In genomic region chr18:58129019-58129374, GRCh38 we compare ENCODE assay signal across 21 cellular contexts.
"Had no signal": no experiment of that assay in that cellular context is flagged by ENCODE, and none has a peak within 500 bp of the region (broad histone marks: within the 10 kb centered on the region; RNA-seq: fewer than 3 reads in every experiment).

No MANE protein-coding gene starts in this region.

- H3K4me1 ChIP-seq: adrenal gland, esophagus squamous epithelium, left lung, sigmoid colon, tibial artery had no signal

- H3K4me3 Mint-ChIP-seq: effector memory CD8-positive, alpha-beta T cell; naive thymus-derived CD4-positive, alpha-beta T cell had no signal

- H3K36me3 Mint-ChIP-seq: activated naive CD4-positive, alpha-beta T cell treated with anti-CD3 and anti-CD28 coated beads, Interleukin-2, amount 50 U/mL, for 72 hours; naive thymus-derived CD4-positive, alpha-beta T cell had no signal

- H3K27ac Mint-ChIP-seq: activated naive CD4-positive, alpha-beta T cell treated with anti-CD3 and anti-CD28 coated beads, Interleukin-2, amount 50 U/mL, for 72 hours; effector memory CD8-positive, alpha-beta T cell; naive thymus-derived CD4-positive, alpha-beta T cell had no signal

- FAIRE-seq: astrocyte had no signal

- H3K27me3 ChIP-seq: adrenal gland, esophagus squamous epithelium, left lung, sigmoid colon, spleen, tibial artery had no signal

- DNase-seq: activated CD4-positive, alpha-beta T cell treated with anti-CD3 and anti-CD28 coated beads for 1 hour; activated CD4-positive, alpha-beta T cell treated with anti-CD3 and anti-CD28 coated beads, Interleukin-2, amount 50 U/mL, for 4 hours; activated gamma-delta T cell treated with Interleukin-2 at 50 U/mL for 16 hours; adrenal gland; dermis blood vessel endothelial cell; effector memory CD8-positive, alpha-beta T cell; esophagus squamous epithelium; islet precursor cell; left lung; midbrain; naive thymus-derived CD4-positive, alpha-beta T cell; sigmoid colon; spleen; stimulated activated naive CD4-positive, alpha-beta T cell; substantia nigra; SW 1271; T-helper 2 cell; tibial artery; WERI-Rb-1 had no signal

- H3K9me3 ChIP-seq: adrenal gland, esophagus squamous epithelium, left lung, sigmoid colon, spleen, tibial artery had no signal

- H3K4me3 ChIP-seq: adrenal gland, esophagus squamous epithelium, left lung, sigmoid colon, spleen, tibial artery had no signal

- H3K27ac ChIP-seq: adrenal gland, esophagus squamous epithelium, left lung, sigmoid colon, spleen, tibial artery, WERI-Rb-1 had no signal

- ATAC-seq: activated naive CD4-positive, alpha-beta T cell treated with anti-CD3 and anti-CD28 coated beads, Interleukin-2, amount 50 U/mL, for 72 hours; effector memory CD8-positive, alpha-beta T cell; left lung; naive thymus-derived CD4-positive, alpha-beta T cell had no signal

- H3K9me3 Mint-ChIP-seq: activated naive CD4-positive, alpha-beta T cell treated with anti-CD3 and anti-CD28 coated beads, Interleukin-2, amount 50 U/mL, for 72 hours; effector memory CD8-positive, alpha-beta T cell; naive thymus-derived CD4-positive, alpha-beta T cell had no signal

- H3K36me3 ChIP-seq: adrenal gland, esophagus squamous epithelium, left lung, sigmoid colon, spleen, tibial artery had no signal
